9 cellular contexts compared by ENCODE assay signal in the genomic region with DNA sequence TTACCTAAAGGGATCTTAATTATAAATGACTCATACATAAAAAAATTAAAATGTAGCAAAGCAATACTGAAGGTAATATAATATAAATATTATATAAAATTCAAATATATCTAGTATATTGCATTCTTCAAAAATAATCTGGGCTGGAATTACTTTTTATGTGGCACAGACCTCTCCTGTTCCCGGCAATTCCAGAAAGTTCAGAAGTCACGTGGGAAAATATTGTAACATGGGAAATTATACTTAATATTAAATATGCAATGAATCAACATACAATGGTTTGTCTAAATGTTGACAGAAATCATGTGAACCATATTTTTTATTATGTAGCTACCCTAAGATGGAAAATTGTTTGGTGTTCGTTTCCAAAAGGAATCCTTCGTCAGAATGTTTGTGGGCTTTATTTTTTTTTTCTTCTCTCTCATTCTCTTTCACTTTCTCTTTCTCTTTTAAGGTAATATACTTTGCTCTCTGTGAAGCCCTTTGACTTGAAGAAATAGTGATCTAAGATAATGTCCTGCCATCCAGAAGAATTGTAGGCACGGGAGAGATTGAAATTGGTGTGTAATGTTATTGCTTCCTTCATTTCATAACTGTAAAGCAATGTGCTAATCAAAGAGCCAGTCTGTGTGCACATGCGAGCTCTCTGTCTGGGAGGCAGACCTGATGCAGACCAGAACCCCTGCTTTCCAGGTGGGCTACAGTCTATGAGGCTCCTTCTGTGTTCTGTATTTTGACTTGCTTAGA.
DNase-seq lines count a peak whose midpoint lies in the region; ATAC-seq and TF ChIP-seq lines count a peak whose summit lies in the region.
"Had no signal": no experiment of that assay in that cellular context is flagged by ENCODE, and none has a peak within 500 bp of the region (broad histone marks: within the 10 kb centered on the region; RNA-seq: fewer than 3 reads in every experiment).

No MANE protein-coding gene starts in this region.

- H3K4me1 ChIP-seq in gastroesophageal sphincter (peaks cover 0 to 12% (median 0%) of the 10 kb centered on the region in 3 donors), stomach smooth muscle (ENCODE audit: control insufficient read depth, insufficient read depth, low read length) (no peaks in the 10 kb centered on the region), mucosa of descending colon (ENCODE audit: low read depth) (no peaks in the 10 kb centered on the region)

- no peak for TF ChIP-seq CTCF in gastroesophageal sphincter (IDR thresholded peaks at IDR 0.05)
- no peak for TF ChIP-seq CTCF in mucosa of descending colon (IDR thresholded peaks at IDR 0.05)

- TF ChIP-seq POLR2A in gastroesophageal sphincter (IDR thresholded peaks at IDR 0.05) = no peak

- intact Hi-C loops in mucosa of descending colon (cut with DNase I, micrococcal nuclease) = no loop called here

- H3K9me3 Mint-ChIP-seq in activated CD4-positive, alpha-beta T cell treated with anti-CD3 and anti-CD28 coated beads, Interleukin-2, amount 10 ng/mL, durations not matched to agents 7 days and 5 days = peaks cover 5% of the 10 kb centered on the region

- H3K27me3 Mint-ChIP-seq in activated CD4-positive, alpha-beta T cell treated with anti-CD3 and anti-CD28 coated beads, Interleukin-2, amount 10 ng/mL, durations not matched to agents 7 days and 5 days = no peaks in the 10 kb centered on the region

- peak overlapping the region; percentile 53 for H3K4me3 Mint-ChIP-seq in activated CD4-positive, alpha-beta T cell treated with anti-CD3 and anti-CD28 coated beads, Interleukin-2, amount 10 ng/mL, durations not matched to agents 7 days and 5 days

- 11 to 23% methylated on average over 6 of the region's 6 CpGs for WGBS in gastroesophageal sphincter (ENCODE audit: low coverage in 1 of 2), 2 donors

- peak overlapping the region; percentile 60 to 62 for H3K9ac ChIP-seq in stomach smooth muscle (ENCODE audit: low read length in 2 of 2)

- CTCF ChIA-PET in activated CD4-positive, alpha-beta T cell treated with anti-CD3 and anti-CD28 coated beads, Interleukin-2, amount 10 ng/mL, durations not matched to agents 7 days and 5 days (lab: Charles Lee) = interaction anchor here (0.7 kb wide), 1 partner anchor 1336 kb away, joined by 3 read pairs; no protein-coding TSS in a partner anchor

- H3K36me3 Mint-ChIP-seq in activated CD4-positive, alpha-beta T cell treated with anti-CD3 and anti-CD28 coated beads, Interleukin-2, amount 10 ng/mL, durations not matched to agents 7 days and 5 days (ENCODE audit: low read depth) = no peaks in the 10 kb centered on the region

- H3K36me3 ChIP-seq in gastroesophageal sphincter (no peaks in the 10 kb centered on the region), stomach smooth muscle (ENCODE audit: control insufficient read depth in 2 of 2, insufficient read depth in 2 of 2, low read length in 2 of 2) (no peaks in the 10 kb centered on the region), mucosa of descending colon (ENCODE audit: low read depth) (no peaks in the 10 kb centered on the region)

- TF ChIP-seq EP300 in gastroesophageal sphincter (IDR thresholded peaks at IDR 0.05) = no peak

- H3K9me3 ChIP-seq in gastroesophageal sphincter (no peaks in the 10 kb centered on the region), stomach smooth muscle (ENCODE audit: control insufficient read depth in 2 of 2, low read length in 2 of 2) (no peaks in the 10 kb centered on the region), mucosa of descending colon (no peaks in the 10 kb centered on the region)

- peak overlapping the region; percentile 42 to 64 for H3K4me3 ChIP-seq in gastroesophageal sphincter
- H3K4me3 ChIP-seq in stomach smooth muscle (ENCODE audit: low read length in 2 of 2) = peak overlapping the region; percentile 77
- no peak overlapping the region for H3K4me3 ChIP-seq in mucosa of descending colon
- H3K4me3 ChIP-seq: lung had no signal

- peak overlapping the region in 2 of 4 donors; percentile 44 to 52 for H3K27ac ChIP-seq in gastroesophageal sphincter
- H3K27ac ChIP-seq in stomach smooth muscle (ENCODE audit: low read length) = peak overlapping the region; percentile 69

- H3K27me3 ChIP-seq in gastroesophageal sphincter (no peaks in the 10 kb centered on the region), stomach smooth muscle (ENCODE audit: control insufficient read depth in 1 of 2, insufficient read depth in 2 of 2, low read length in 2 of 2) (no peaks in the 10 kb centered on the region)

- H3K27ac Mint-ChIP-seq in activated CD4-positive, alpha-beta T cell treated with anti-CD3 and anti-CD28 coated beads, Interleukin-2, amount 10 ng/mL, durations not matched to agents 7 days and 5 days = peak overlapping the region; percentile 11

- ATAC-seq in gastroesophageal sphincter (no peak), mucosa of descending colon (no peak)

- peaks cover 10% of the 10 kb centered on the region for H3K4me1 Mint-ChIP-seq in activated CD4-positive, alpha-beta T cell treated with anti-CD3 and anti-CD28 coated beads, Interleukin-2, amount 10 ng/mL, durations not matched to agents 7 days and 5 days

- no peak for DNase-seq in activated CD4-positive, alpha-beta T cell treated with anti-CD3 and anti-CD28 coated beads, Interleukin-2, amount 10 ng/mL, durations not matched to agents 7 days and 5 days
- no peak for DNase-seq in activated CD4-positive, alpha-beta T cell treated with anti-CD3 and anti-CD28 coated beads, Interleukin-2, amount 50 U/mL, for 48 hours
- peak; percentile 27 for DNase-seq in SW480 (ENCODE audit: low spot score)
- DNase-seq in NCI-H187 (lab: John Stamatoyannopoulos, UW) = no peak
- no peak for DNase-seq in retina
- DNase-seq in mucosa of descending colon = no peak

- POLR2A ChIA-PET in activated CD4-positive, alpha-beta T cell treated with anti-CD3 and anti-CD28 coated beads, Interleukin-2, amount 10 ng/mL, durations not matched to agents 7 days and 5 days (lab: Charles Lee) = no interaction called here
